12 cellular contexts compared by ENCODE assay signal in the genomic region with DNA sequence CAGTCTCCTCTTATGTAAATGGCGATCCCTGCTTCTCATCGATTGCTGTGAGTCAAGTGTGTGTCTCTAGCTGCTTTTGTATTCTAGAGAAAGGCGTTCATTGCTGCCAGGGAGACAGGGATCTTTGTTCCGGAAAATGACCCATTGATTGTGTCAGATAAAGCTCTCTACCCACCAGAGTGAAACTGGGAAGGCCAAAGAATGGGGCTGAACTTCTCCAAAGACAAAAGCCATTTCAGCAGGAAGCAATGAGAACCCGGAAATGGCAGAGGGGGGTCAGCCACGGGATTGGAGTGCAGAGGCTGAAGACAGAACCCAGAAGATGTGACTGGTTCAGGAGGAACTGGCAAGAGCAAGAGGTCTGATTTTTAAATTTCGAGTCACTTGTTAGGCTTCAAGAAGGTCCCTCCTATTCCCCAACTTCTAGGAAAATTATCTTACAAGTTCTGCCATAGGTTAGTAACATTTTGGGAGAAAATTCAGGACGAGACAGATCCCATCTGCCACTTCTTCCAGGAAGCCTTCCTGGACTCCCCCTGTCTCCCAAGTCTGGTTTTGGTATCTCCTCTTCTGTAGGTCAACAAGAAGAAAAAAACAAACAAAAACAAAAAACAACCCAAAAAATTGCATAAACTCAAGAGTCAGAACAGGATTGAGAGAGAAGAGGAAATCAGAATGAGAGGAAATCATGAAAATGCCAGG.
A peak's percentile ranks its signal among the peaks of the same experiment; 100 is the strongest.
DNase-seq lines count a peak whose midpoint lies in the region; ATAC-seq and TF ChIP-seq lines count a peak whose summit lies in the region.
"Had no signal": no experiment of that assay in that cellular context is flagged by ENCODE, and none has a peak within 500 bp of the region (broad histone marks: within the 10 kb centered on the region; RNA-seq: fewer than 3 reads in every experiment).

No MANE protein-coding gene starts in this region.

- intact Hi-C loops in heart left ventricle (cut with DNase I): no loop called here

- H3K4me3 Mint-ChIP-seq in GM23338: no peak overlapping the region
- H3K4me3 Mint-ChIP-seq: IgD-negative memory B cell had no signal

- no peak for TF ChIP-seq CTCF in GM23338 (conservative IDR thresholded peaks at IDR 0.05; ENCODE audit: low read depth in 2 of 2)
- TF ChIP-seq CTCF in heart left ventricle (IDR thresholded peaks at IDR 0.05): no peak

- H3K27me3 Mint-ChIP-seq in GM23338 (ENCODE audit: insufficient read depth, low read depth, poor library complexity): peaks cover 12% of the 10 kb centered on the region

- H3K9me3 Mint-ChIP-seq in GM23338: no peaks in the 10 kb centered on the region; the same call in 2 of the 3 replicates
- H3K9me3 Mint-ChIP-seq: IgD-negative memory B cell had no signal

- ATAC-seq in GM23338 (no peak; the same call in 1 of the 3 replicates), heart left ventricle (peak in 3 of 4 donors; percentile 36 to 77 (median 59)), GM21360 (IDR thresholded peaks at IDR 0.05; ENCODE audit: unreplicated experiment) (no peak), HG02642 (IDR thresholded peaks at IDR 0.05; ENCODE audit: poor library complexity, unreplicated experiment) (no peak), HG02852 (IDR thresholded peaks at IDR 0.05; ENCODE audit: unreplicated experiment) (no peak)
- ATAC-seq: stimulated activated naive CD8-positive, alpha-beta T cell treated with anti-CD3 and anti-CD28 coated beads, Interleukin-15, Interleukin-2, amounts not matched to agents 100 U/mL and 50 U/mL, for 24 hours had no signal

- H3K36me3 Mint-ChIP-seq in GM23338 (ENCODE audit: low read depth): no peaks in the 10 kb centered on the region
- H3K36me3 Mint-ChIP-seq: IgD-negative memory B cell had no signal

- H4K20me1 ChIP-seq in GM23338 (replicated peaks; ENCODE audit: insufficient read depth): no peaks in the 10 kb centered on the region; the same call in 1 of the 2 replicates

- DNase-seq in GM23338 (ENCODE audit: low spot score) (no peak), SK-MEL-5 (ENCODE audit: low read depth, low spot score) (peak; percentile 83), heart left ventricle (peak in 3 of 5 donors; percentile 37 to 61 (median 52)), occipital lobe (lab: John Stamatoyannopoulos, UW) (peak; percentile 73), GM03348 (ENCODE audit: low spot score) (no peak)
- DNase-seq: activated CD4-positive, CD25-positive, alpha-beta regulatory T cell treated with anti-CD3 and anti-CD28 coated beads, Interleukin-2, amount 50 U/mL, for 72 hours; activated effector memory CD4-positive, alpha-beta T cell treated with anti-CD3 and anti-CD28 coated beads, Interleukin-2, amount 50 U/mL, for 16 hours; stimulated activated naive CD8-positive, alpha-beta T cell treated with anti-CD3 and anti-CD28 coated beads, Interleukin-15, Interleukin-2, amounts not matched to agents 100 U/mL and 50 U/mL, for 24 hours had no signal

- H3K9me3 ChIP-seq in heart left ventricle: no peaks in the 10 kb centered on the region

- H3K9me2 ChIP-seq in GM23338 (ENCODE audit: insufficient read depth): no peaks in the 10 kb centered on the region

- 41 to 52% (median 47%) methylated on average over 8 of the region's 8 CpGs for WGBS in heart left ventricle, 4 donors

- H3K79me2 ChIP-seq in GM23338 (replicated peaks; ENCODE audit: insufficient read depth): no peaks in the 10 kb centered on the region

- H3K36me3 ChIP-seq in GM23338 (ENCODE audit: insufficient read depth): no peaks in the 10 kb centered on the region
- no peaks in the 10 kb centered on the region for H3K36me3 ChIP-seq in heart left ventricle

- TF ChIP-seq POLR2A in heart left ventricle (IDR thresholded peaks at IDR 0.05): no peak

- peak overlapping the region; percentile 60; the same call in 1 of the 2 replicates for H2AFZ ChIP-seq in GM23338

- no peak overlapping the region for H3K27ac Mint-ChIP-seq in GM23338
- H3K27ac Mint-ChIP-seq: IgD-negative memory B cell had no signal

- H3K27me3 ChIP-seq in GM23338 (ENCODE audit: insufficient read depth): no peaks in the 10 kb centered on the region
- peaks cover 0 to 41% (median 2%) of the 10 kb centered on the region in 9 donors for H3K27me3 ChIP-seq in heart left ventricle

- no peak overlapping the region for H3K4me2 ChIP-seq in GM23338

- H3K4me1 ChIP-seq in GM23338 (ENCODE audit: insufficient read depth): peaks cover 18% of the 10 kb centered on the region; the same call in 1 of the 2 replicates
- peaks cover 0 to 33% (median 0%) of the 10 kb centered on the region in 12 donors for H3K4me1 ChIP-seq in heart left ventricle

- no peaks in the 10 kb centered on the region for H3F3A ChIP-seq in GM23338 (replicated peaks; ENCODE audit: low read depth)

- H3K27ac ChIP-seq in GM23338 (ENCODE audit: low read depth) (no peak overlapping the region), heart left ventricle (peak overlapping the region in 1 of 12 donors; percentile 78)

- in situ Hi-C loops in SK-MEL-5 (cut with HindIII; ENCODE audit: low pct_unique_long_range_greater_than_20kb, low sequenced_read_pairs): no loop called here

- H3K4me3 ChIP-seq in GM23338 (no peak overlapping the region), heart left ventricle (no peak overlapping the region)

- H3K4me1 Mint-ChIP-seq in GM23338: peaks cover 35% of the 10 kb centered on the region

TF ChIP-seq in GM23338, 12 proteins besides CTCF, POLR2A, EP300 and RAD21 (continues in another document):
- TF ChIP-seq, protein P1, sequence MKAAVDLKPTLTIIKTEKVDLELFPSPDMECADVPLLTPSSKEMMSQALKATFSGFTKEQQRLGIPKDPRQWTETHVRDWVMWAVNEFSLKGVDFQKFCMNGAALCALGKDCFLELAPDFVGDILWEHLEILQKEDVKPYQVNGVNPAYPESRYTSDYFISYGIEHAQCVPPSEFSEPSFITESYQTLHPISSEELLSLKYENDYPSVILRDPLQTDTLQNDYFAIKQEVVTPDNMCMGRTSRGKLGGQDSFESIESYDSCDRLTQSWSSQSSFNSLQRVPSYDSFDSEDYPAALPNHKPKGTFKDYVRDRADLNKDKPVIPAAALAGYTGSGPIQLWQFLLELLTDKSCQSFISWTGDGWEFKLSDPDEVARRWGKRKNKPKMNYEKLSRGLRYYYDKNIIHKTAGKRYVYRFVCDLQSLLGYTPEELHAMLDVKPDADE (IDR thresholded peaks at IDR 0.05): no peak
- TF ChIP-seq EZH2phosphoT487 (IDR thresholded peaks at IDR 0.05; ENCODE audit: unreplicated experiment) (no peak), POLR2AphosphoS5 (IDR thresholded peaks at IDR 0.05; ENCODE audit: low read depth) (no peak), STAT1 (IDR thresholded peaks at IDR 0.05; ENCODE audit: unreplicated experiment) (no peak), ZNF114 (CRISPR knock-in tag; IDR thresholded peaks at IDR 0.05) (no peak), ZNF331 (CRISPR knock-in tag; IDR thresholded peaks at IDR 0.05; ENCODE audit: low read depth) (no peak), NANOG (IDR thresholded peaks at IDR 0.05; ENCODE audit: borderline replicate concordance) (no peak), EZH2 (IDR thresholded peaks at IDR 0.05; ENCODE audit: low read depth, unreplicated experiment) (no peak)
- TF ChIP-seq, protein P2, sequence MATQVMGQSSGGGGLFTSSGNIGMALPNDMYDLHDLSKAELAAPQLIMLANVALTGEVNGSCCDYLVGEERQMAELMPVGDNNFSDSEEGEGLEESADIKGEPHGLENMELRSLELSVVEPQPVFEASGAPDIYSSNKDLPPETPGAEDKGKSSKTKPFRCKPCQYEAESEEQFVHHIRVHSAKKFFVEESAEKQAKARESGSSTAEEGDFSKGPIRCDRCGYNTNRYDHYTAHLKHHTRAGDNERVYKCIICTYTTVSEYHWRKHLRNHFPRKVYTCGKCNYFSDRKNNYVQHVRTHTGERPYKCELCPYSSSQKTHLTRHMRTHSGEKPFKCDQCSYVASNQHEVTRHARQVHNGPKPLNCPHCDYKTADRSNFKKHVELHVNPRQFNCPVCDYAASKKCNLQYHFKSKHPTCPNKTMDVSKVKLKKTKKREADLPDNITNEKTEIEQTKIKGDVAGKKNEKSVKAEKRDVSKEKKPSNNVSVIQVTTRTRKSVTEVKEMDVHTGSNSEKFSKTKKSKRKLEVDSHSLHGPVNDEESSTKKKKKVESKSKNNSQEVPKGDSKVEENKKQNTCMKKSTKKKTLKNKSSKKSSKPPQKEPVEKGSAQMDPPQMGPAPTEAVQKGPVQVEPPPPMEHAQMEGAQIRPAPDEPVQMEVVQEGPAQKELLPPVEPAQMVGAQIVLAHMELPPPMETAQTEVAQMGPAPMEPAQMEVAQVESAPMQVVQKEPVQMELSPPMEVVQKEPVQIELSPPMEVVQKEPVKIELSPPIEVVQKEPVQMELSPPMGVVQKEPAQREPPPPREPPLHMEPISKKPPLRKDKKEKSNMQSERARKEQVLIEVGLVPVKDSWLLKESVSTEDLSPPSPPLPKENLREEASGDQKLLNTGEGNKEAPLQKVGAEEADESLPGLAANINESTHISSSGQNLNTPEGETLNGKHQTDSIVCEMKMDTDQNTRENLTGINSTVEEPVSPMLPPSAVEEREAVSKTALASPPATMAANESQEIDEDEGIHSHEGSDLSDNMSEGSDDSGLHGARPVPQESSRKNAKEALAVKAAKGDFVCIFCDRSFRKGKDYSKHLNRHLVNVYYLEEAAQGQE (IDR thresholded peaks at IDR 0.05; ENCODE audit: unreplicated experiment): no peak

Comparison
In these comparisons a context has a peak if more than half of its experiments do, and no peak if none do; other contexts are left out.
1. ATAC-seq: peak in heart left ventricle (3 of 4); none in GM23338 (single experiment), GM21360 (single experiment), HG02642 (single experiment) and HG02852 (single experiment).
2. DNase-seq: peak in SK-MEL-5 (single experiment), heart left ventricle (3 of 5) and occipital lobe (single experiment); none in GM23338 (single experiment) and GM03348 (single experiment).